ENCODE assay signal across 1 cellular context in the genomic region with DNA sequence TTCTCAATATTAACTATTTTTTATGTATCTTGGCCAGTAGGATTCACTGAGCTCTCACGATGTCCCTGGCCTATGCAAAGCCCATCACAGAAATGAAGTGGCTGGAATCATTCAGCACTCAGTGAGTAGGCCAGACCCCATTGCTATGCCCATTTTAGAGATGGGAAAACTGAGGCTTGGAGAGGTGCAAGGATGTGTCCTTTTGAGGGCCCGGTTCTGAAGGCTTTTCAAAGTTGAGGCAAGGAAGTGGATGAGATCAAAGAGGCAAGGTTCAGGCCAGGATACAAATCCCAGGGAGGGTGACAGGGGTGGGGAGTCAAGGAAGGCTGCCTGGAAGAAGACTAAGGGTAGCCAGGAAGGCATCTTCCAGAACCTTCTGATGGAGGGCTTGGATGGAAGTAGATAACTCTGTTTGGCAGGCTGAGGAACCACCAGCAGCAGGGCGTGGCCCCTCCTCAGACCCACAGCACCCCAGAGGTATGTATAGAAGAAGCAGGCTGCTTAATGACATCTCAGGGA.
TF ChIP-seq lines count a peak whose summit lies in the region.

No MANE protein-coding gene starts in this region.

TF ChIP-seq in K562, 482 proteins besides CTCF, POLR2A, EP300 and RAD21 (continued from another document):
- TF ChIP-seq, protein P1, sequence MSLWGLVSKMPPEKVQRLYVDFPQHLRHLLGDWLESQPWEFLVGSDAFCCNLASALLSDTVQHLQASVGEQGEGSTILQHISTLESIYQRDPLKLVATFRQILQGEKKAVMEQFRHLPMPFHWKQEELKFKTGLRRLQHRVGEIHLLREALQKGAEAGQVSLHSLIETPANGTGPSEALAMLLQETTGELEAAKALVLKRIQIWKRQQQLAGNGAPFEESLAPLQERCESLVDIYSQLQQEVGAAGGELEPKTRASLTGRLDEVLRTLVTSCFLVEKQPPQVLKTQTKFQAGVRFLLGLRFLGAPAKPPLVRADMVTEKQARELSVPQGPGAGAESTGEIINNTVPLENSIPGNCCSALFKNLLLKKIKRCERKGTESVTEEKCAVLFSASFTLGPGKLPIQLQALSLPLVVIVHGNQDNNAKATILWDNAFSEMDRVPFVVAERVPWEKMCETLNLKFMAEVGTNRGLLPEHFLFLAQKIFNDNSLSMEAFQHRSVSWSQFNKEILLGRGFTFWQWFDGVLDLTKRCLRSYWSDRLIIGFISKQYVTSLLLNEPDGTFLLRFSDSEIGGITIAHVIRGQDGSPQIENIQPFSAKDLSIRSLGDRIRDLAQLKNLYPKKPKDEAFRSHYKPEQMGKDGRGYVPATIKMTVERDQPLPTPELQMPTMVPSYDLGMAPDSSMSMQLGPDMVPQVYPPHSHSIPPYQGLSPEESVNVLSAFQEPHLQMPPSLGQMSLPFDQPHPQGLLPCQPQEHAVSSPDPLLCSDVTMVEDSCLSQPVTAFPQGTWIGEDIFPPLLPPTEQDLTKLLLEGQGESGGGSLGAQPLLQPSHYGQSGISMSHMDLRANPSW (CRISPR knock-in tag; IDR thresholded peaks at IDR 0.05), result no peak
- no peak for TF ChIP-seq EZH2 (IDR thresholded peaks at IDR 0.05; ENCODE audit: borderline replicate concordance, low read depth, low read length)
- no peak for TF ChIP-seq FOXJ3 (CRISPR knock-in tag; IDR thresholded peaks at IDR 0.05)
- TF ChIP-seq NCOR1 (IDR thresholded peaks at IDR 0.05), result no peak
- TF ChIP-seq SMC3 (conservative IDR thresholded peaks at IDR 0.05; ENCODE audit: insufficient read depth, low read depth, low read length), result no peak
- no peak for TF ChIP-seq SIN3B (IDR thresholded peaks at IDR 0.05; ENCODE audit: low read depth)
- TF ChIP-seq SAFB (IDR thresholded peaks at IDR 0.05; ENCODE audit: borderline replicate concordance, low read depth, low read length), result no peak
- no peak for TF ChIP-seq EWSR1 (IDR thresholded peaks at IDR 0.05; ENCODE audit: borderline replicate concordance, low read depth, partially characterized antibody)
- TF ChIP-seq ZZZ3 (IDR thresholded peaks at IDR 0.05), result no peak
- TF ChIP-seq POLR2G (IDR thresholded peaks at IDR 0.05; ENCODE audit: low read depth, low read length), result no peak
- TF ChIP-seq ELF1 (tag; IDR thresholded peaks at IDR 0.05), result no peak
- TF ChIP-seq ILF3 (IDR thresholded peaks at IDR 0.05; ENCODE audit: borderline replicate concordance), result no peak
- TF ChIP-seq, protein P2, sequence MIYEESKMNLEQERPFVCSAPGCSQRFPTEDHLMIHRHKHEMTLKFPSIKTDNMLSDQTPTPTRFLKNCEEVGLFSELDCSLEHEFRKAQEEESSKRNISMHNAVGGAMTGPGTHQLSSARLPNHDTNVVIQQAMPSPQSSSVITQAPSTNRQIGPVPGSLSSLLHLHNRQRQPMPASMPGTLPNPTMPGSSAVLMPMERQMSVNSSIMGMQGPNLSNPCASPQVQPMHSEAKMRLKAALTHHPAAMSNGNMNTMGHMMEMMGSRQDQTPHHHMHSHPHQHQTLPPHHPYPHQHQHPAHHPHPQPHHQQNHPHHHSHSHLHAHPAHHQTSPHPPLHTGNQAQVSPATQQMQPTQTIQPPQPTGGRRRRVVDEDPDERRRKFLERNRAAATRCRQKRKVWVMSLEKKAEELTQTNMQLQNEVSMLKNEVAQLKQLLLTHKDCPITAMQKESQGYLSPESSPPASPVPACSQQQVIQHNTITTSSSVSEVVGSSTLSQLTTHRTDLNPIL (CRISPR knock-in tag; IDR thresholded peaks at IDR 0.05), result no peak
- no peak for TF ChIP-seq TAF9B (IDR thresholded peaks at IDR 0.05; ENCODE audit: partially characterized antibody)
- TF ChIP-seq RFX7 (CRISPR knock-in tag; IDR thresholded peaks at IDR 0.05), result no peak
- TF ChIP-seq, protein P3, sequence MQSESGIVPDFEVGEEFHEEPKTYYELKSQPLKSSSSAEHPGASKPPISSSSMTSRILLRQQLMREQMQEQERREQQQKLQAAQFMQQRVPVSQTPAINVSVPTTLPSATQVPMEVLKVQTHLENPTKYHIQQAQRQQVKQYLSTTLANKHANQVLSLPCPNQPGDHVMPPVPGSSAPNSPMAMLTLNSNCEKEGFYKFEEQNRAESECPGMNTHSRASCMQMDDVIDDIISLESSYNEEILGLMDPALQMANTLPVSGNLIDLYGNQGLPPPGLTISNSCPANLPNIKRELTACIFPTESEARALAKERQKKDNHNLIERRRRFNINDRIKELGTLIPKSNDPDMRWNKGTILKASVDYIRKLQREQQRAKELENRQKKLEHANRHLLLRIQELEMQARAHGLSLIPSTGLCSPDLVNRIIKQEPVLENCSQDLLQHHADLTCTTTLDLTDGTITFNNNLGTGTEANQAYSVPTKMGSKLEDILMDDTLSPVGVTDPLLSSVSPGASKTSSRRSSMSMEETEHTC (IDR thresholded peaks at IDR 0.05), result no peak
- TF ChIP-seq CAMTA2 (CRISPR knock-in tag; conservative IDR thresholded peaks at IDR 0.05), result no peak
- TF ChIP-seq, protein P4, sequence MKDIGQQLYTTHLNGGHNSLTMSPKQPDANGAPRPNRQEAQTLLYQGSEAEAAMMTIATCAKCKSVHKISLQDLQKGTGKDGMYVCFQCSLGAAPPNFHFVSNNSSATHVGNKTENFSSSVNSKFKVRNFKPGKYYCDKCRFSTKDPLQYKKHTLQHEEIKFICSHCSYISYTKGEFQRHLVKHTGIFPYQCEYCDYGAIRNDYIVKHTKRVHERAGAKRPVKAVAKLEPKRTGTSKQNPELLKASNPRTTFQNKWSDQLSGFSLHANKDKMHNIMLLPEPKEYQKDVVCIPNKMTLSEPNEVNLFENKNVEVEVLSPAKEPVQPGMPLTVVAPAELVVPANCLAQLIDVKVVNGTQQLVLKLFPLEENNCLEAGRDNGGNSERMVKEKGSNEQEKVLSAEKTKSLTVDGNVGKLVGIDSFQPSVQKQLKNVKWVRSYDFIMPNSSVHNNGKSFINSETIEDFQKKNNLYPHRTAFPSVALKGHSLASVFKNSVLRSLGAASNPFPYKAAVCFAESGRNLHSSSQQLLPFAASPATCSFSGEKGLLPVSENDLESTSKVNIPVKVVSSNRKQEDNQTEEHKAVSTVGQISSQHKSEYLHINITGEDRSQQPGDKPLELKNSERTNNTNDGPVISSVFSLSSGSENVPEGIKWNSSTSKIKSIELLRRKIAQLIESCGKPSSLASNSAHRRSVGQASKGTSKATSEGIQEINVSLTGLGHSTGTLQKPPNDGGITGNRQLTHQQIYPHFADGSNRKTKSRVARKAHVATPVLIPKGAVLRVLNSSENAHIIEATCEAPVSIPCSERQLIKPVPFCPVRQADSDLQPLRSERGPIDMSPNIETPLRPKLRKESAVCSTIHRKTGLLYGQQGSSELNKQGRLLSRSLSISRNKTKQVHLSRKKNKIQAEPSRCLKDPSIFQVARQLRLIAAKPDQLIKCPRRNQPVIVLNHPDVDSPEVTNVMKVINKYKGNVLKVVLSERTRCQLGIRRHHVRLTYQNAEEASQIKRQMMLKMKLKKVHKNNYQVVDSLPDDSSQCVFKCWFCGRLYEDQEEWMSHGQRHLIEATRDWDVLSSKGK (CRISPR knock-in tag; IDR thresholded peaks at IDR 0.05), result no peak
- no peak for TF ChIP-seq FOXA3 (CRISPR knock-in tag; conservative IDR thresholded peaks at IDR 0.05 in 1 of 2, IDR thresholded peaks at IDR 0.05 in 1 of 2)
- TF ChIP-seq, protein P5, sequence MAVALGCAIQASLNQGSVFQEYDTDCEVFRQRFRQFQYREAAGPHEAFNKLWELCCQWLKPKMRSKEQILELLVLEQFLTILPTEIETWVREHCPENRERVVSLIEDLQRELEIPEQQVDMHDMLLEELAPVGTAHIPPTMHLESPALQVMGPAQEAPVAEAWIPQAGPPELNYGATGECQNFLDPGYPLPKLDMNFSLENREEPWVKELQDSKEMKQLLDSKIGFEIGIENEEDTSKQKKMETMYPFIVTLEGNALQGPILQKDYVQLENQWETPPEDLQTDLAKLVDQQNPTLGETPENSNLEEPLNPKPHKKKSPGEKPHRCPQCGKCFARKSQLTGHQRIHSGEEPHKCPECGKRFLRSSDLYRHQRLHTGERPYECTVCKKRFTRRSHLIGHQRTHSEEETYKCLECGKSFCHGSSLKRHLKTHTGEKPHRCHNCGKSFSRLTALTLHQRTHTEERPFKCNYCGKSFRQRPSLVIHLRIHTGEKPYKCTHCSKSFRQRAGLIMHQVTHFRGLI (CRISPR knock-in tag; IDR thresholded peaks at IDR 0.05), result no peak
- no peak for TF ChIP-seq RHOXF2B (CRISPR knock-in tag; conservative IDR thresholded peaks at IDR 0.05)
- no peak for TF ChIP-seq E2F3 (CRISPR knock-in tag; IDR thresholded peaks at IDR 0.05)
- no peak for TF ChIP-seq ZNF668 (CRISPR knock-in tag; IDR thresholded peaks at IDR 0.05)
- TF ChIP-seq RFX5 (IDR thresholded peaks at IDR 0.05; ENCODE audit: low read depth, low read length), result no peak
- no peak for TF ChIP-seq ZNF24 (IDR thresholded peaks at IDR 0.05)
- TF ChIP-seq ZNF79 (CRISPR knock-in tag; IDR thresholded peaks at IDR 0.05; ENCODE audit: low read depth), result no peak
- no peak for TF ChIP-seq RBM14 (IDR thresholded peaks at IDR 0.05; ENCODE audit: borderline replicate concordance, insufficient read depth, low read depth, low read length)
- TF ChIP-seq HDAC3 (IDR thresholded peaks at IDR 0.05; ENCODE audit: borderline replicate concordance, partially characterized antibody), result peak; percentile 51
- peak; percentile 86 for TF ChIP-seq NCOA4 (IDR thresholded peaks at IDR 0.05; ENCODE audit: partially characterized antibody)
- no peak for TF ChIP-seq STAT5B (CRISPR knock-in tag; IDR thresholded peaks at IDR 0.05)
- TF ChIP-seq RBM22 (IDR thresholded peaks at IDR 0.05; ENCODE audit: low read depth, low read length, poor library complexity, severe bottlenecking), result no peak
- peak; percentile 20; the same call in 1 of the 2 replicates for TF ChIP-seq FOXM1 (IDR thresholded peaks at IDR 0.05; ENCODE audit: low read depth)
- no peak for TF ChIP-seq FOXM1 (CRISPR knock-in tag; IDR thresholded peaks at IDR 0.05; ENCODE audit: low read depth)
- 0 out of 2 replicates have a peak, but pooled peaks have one; percentile 54 for TF ChIP-seq ZNF3 (CRISPR knock-in tag; IDR thresholded peaks at IDR 0.05)
- no peak for TF ChIP-seq SMAD1 (IDR thresholded peaks at IDR 0.05; ENCODE audit: low read depth, low read length, partially characterized antibody)
- no peak for TF ChIP-seq FOXP1 (CRISPR knock-in tag; IDR thresholded peaks at IDR 0.05)
- TF ChIP-seq HMGN3 (IDR thresholded peaks at IDR 0.05; ENCODE audit: borderline replicate concordance, extremely low read depth, insufficient read length, low read depth, low read length), result no peak
- TF ChIP-seq POLR3G (IDR thresholded peaks at IDR 0.05; ENCODE audit: extremely low read depth, insufficient read length, insufficient replicate concordance), result no peak
- TF ChIP-seq TFAM (CRISPR knock-in tag; conservative IDR thresholded peaks at IDR 0.05), result no peak
- TF ChIP-seq FOSL1 (tag; conservative IDR thresholded peaks at IDR 0.05), result no peak
- TF ChIP-seq ZNF778 (CRISPR knock-in tag; IDR thresholded peaks at IDR 0.05), result no peak
- no peak for TF ChIP-seq CHD2 (IDR thresholded peaks at IDR 0.05; ENCODE audit: low read depth, low read length)
- no peak for TF ChIP-seq SMARCC2 (IDR thresholded peaks at IDR 0.05; ENCODE audit: low read depth)
- TF ChIP-seq ZNF408 (CRISPR knock-in tag; IDR thresholded peaks at IDR 0.05; ENCODE audit: low read depth), result no peak
- peak in 1 of 2 experiments; percentile 88; a peak in 3 of 4 replicates for TF ChIP-seq RCOR1 (IDR thresholded peaks at IDR 0.05; ENCODE audit: borderline replicate concordance in 1 of 2, low read depth in 2 of 2, low read length in 2 of 2)
- no peak for TF ChIP-seq RBBP5 (IDR thresholded peaks at IDR 0.05; ENCODE audit: borderline replicate concordance, insufficient read depth, low read length, poor library complexity, severe bottlenecking)
- TF ChIP-seq NUFIP1 (IDR thresholded peaks at IDR 0.05; ENCODE audit: partially characterized antibody), result no peak
- TF ChIP-seq SRSF3 (IDR thresholded peaks at IDR 0.05; ENCODE audit: insufficient read depth, low read length), result no peak
- no peak for TF ChIP-seq ZNF75A (CRISPR knock-in tag; IDR thresholded peaks at IDR 0.05)
